In genomic region chr16:30379165-30379783, GRCh38 we compare ENCODE assay signal across 8 cellular contexts. TPM values are rescaled to one million over a fixed set of nuclear protein-coding genes. Genes with fewer than 3 reads are reported as not detected.
DNase-seq lines count a peak whose midpoint lies in the region; ATAC-seq and TF ChIP-seq lines count a peak whose summit lies in the region.

No MANE protein-coding gene starts in this region.

- H3F3A ChIP-seq in DOHH2 (ENCODE audit: control insufficient read depth, insufficient read depth) = peaks cover 20% of the 10 kb centered on the region

- H3K9me2 ChIP-seq in DOHH2 (replicated peaks; ENCODE audit: control insufficient read depth, low read length) = no peaks in the 10 kb centered on the region

- H3K4me3 ChIP-seq in DOHH2 (ENCODE audit: low read length) (peak overlapping the region; percentile 99), Peyer's patch (peak overlapping the region; percentile 51 to 73 (median 70)), esophagus squamous epithelium (peak overlapping the region; percentile 42 to 87 (median 62)), trophoblast cell (ENCODE audit: low read depth, low read length) (peak overlapping the region; percentile 78)

- H3K79me2 ChIP-seq in DOHH2 (ENCODE audit: control insufficient read depth, low read length) = peaks cover 43% of the 10 kb centered on the region
- peaks cover 12% of the 10 kb centered on the region for H3K79me2 ChIP-seq in trophoblast cell (ENCODE audit: control insufficient read depth, insufficient read depth, low read length, poor library complexity)

- H3K4me1 ChIP-seq in DOHH2 (ENCODE audit: control insufficient read depth, low read length) (peaks cover 69% of the 10 kb centered on the region), Peyer's patch (peaks cover 0 to 24% (median 22%) of the 10 kb centered on the region in 4 donors), esophagus squamous epithelium (peaks cover 13 to 51% (median 16%) of the 10 kb centered on the region in 3 donors), trophoblast cell (ENCODE audit: control insufficient read depth in 1 of 2, insufficient read depth in 2 of 2, low read length in 2 of 2) (peaks cover 24 to 29% of the 10 kb centered on the region in 2 experiments)

- H4K20me1 ChIP-seq in DOHH2 (ENCODE audit: control insufficient read depth, insufficient read depth, low read depth, low read length) = no peaks in the 10 kb centered on the region

- H3K36me3 ChIP-seq in DOHH2 (ENCODE audit: control insufficient read depth, low read length) (peaks cover 35% of the 10 kb centered on the region), Peyer's patch (no peaks in the 10 kb centered on the region), esophagus squamous epithelium (no peaks in the 10 kb centered on the region), trophoblast cell (ENCODE audit: control insufficient read depth in 1 of 2, insufficient read depth in 2 of 2, low read length in 2 of 2) (peaks cover 0 to 3% of the 10 kb centered on the region in 2 experiments)

- H2BK5ac ChIP-seq in trophoblast cell (ENCODE audit: low read depth, low read length, poor library complexity) = peak overlapping the region; percentile 1

- peak overlapping the region; percentile 18 for H2BK120ac ChIP-seq in trophoblast cell (ENCODE audit: insufficient read depth, low read length, poor library complexity)

- peak overlapping the region; percentile 56 for H4K91ac ChIP-seq in trophoblast cell (ENCODE audit: low read depth, low read length)

- peak overlapping the region; percentile 2 for H3K4ac ChIP-seq in trophoblast cell (ENCODE audit: low read depth, low read length)

- peak overlapping the region; percentile 9 for H2AFZ ChIP-seq in trophoblast cell (ENCODE audit: insufficient read depth, low read length, poor library complexity)

- H3K27me3 ChIP-seq in DOHH2 (ENCODE audit: control insufficient read depth, low read length) = no peaks in the 10 kb centered on the region
- H3K27me3 ChIP-seq in Peyer's patch = no peaks in the 10 kb centered on the region
- H3K27me3 ChIP-seq in esophagus squamous epithelium = no peaks in the 10 kb centered on the region
- H3K27me3 ChIP-seq in trophoblast cell (ENCODE audit: insufficient read depth, low read length) = no peaks in the 10 kb centered on the region

- peak overlapping the region; percentile 97 for H3K27ac ChIP-seq in DOHH2 (ENCODE audit: low read depth, low read length)
- peak overlapping the region; percentile 92 to 100 (median 98) for H3K27ac ChIP-seq in Peyer's patch
- H3K27ac ChIP-seq in esophagus squamous epithelium = peak overlapping the region; percentile 93 to 99 (median 99)
- peak overlapping the region; percentile 28 for H3K27ac ChIP-seq in trophoblast cell (ENCODE audit: low read depth, low read length)

- peak overlapping the region; percentile 8 for H4K8ac ChIP-seq in trophoblast cell (ENCODE audit: low read depth, low read length)

- peak overlapping the region; percentile 51 for H3K9ac ChIP-seq in trophoblast cell (ENCODE audit: low read length)

- intact Hi-C loops in esophagus squamous epithelium (cut with DNase I) = no loop called here

- H3K18ac ChIP-seq in trophoblast cell (ENCODE audit: low read length) = peak overlapping the region; percentile 34

- no peaks in the 10 kb centered on the region for H3K9me3 ChIP-seq in DOHH2 (ENCODE audit: control insufficient read depth, insufficient read depth, low read length)
- no peaks in the 10 kb centered on the region for H3K9me3 ChIP-seq in Peyer's patch
- H3K9me3 ChIP-seq in esophagus squamous epithelium = no peaks in the 10 kb centered on the region
- no peaks in the 10 kb centered on the region for H3K9me3 ChIP-seq in trophoblast cell (ENCODE audit: insufficient read depth, low read depth, low read length)

- peak overlapping the region; percentile 71 for H3K14ac ChIP-seq in trophoblast cell (ENCODE audit: low read length)

- TF ChIP-seq CTCF in DOHH2 (IDR thresholded peaks at IDR 0.05; ENCODE audit: low read depth, low read length, poor library complexity, severe bottlenecking) = no peak
- peak in 3 of 6 experiments; percentile 4 to 9 (median 7) for TF ChIP-seq CTCF in Peyer's patch (IDR thresholded peaks at IDR 0.05)
- TF ChIP-seq CTCF in esophagus squamous epithelium (IDR thresholded peaks at IDR 0.05) = peak in 1 of 6 experiments; percentile 15

- no peak overlapping the region for H2BK12ac ChIP-seq in trophoblast cell (ENCODE audit: low read length)

- TF ChIP-seq POLR2A in Peyer's patch (IDR thresholded peaks at IDR 0.05) (no peak), esophagus squamous epithelium (IDR thresholded peaks at IDR 0.05) (no peak)

- H3K79me1 ChIP-seq in trophoblast cell (ENCODE audit: low read length) = peaks cover 18% of the 10 kb centered on the region

- no peak for ATAC-seq in GM18519 (IDR thresholded peaks at IDR 0.05; ENCODE audit: low FRiP score, unreplicated experiment)
- ATAC-seq in HG02973 (IDR thresholded peaks at IDR 0.05; ENCODE audit: unreplicated experiment) = no peak

- 62 to 63% methylated on average over 12 to 14 of the region's 26 CpGs for WGBS in esophagus squamous epithelium, 2 donors
- WGBS in trophoblast cell (ENCODE audit: extremely low coverage, insufficient coverage, insufficient read length) = no CpG with 5 or more reads among the region's 26 CpGs

- DNase-seq in Peyer's patch = no peak
- no peak for DNase-seq in esophagus squamous epithelium (lab: John Stamatoyannopoulos, UW)
- no peak for DNase-seq in trophoblast cell
- DNase-seq in stimulated activated CD4-positive, alpha-beta T cell treated with anti-CD3 and anti-CD28 coated beads, Interleukin-4, amount 100 ng/mL, for 24 hours = no peak
- no peak for DNase-seq in kidney tubule cell (ENCODE audit: low spot score)

- H2AK5ac ChIP-seq in trophoblast cell (ENCODE audit: low read length) = no peak overlapping the region

- peak overlapping the region; percentile 99 for H3K4me2 ChIP-seq in DOHH2 (ENCODE audit: low read length)
- peak overlapping the region; percentile 90 for H3K4me2 ChIP-seq in trophoblast cell (ENCODE audit: low read length)

- H3K23ac ChIP-seq in trophoblast cell (ENCODE audit: low read length) = no peak overlapping the region

- peak overlapping the region; percentile 4 for H4K12ac ChIP-seq in trophoblast cell (ENCODE audit: low read depth, low read length)

RNA-seq across cellular contexts. Expression of gene SEPTIN1, which starts 3.1 kb away (rescaled TPM):
- total RNA-seq in Peyer's patch = 10 to 100 TPM in 2 of 4 donors, 1 to 10 TPM in 2; 7.2 to 65.2 (median 9.8) TPM
- total RNA-seq in esophagus squamous epithelium = 1 to 10 TPM; 1.2 to 7.1 (median 2.7) TPM
- polyA plus RNA-seq in trophoblast cell (2013) = 1.3 and 1.5 TPM in 2 replicates

RNA-seq across cellular contexts. Expression of gene MYL11, which starts 4.7 kb away (rescaled TPM):
- total RNA-seq in Peyer's patch = not detected
- total RNA-seq in esophagus squamous epithelium = not detected
- 4.0 and 5.0 TPM in 2 replicates for polyA plus RNA-seq in trophoblast cell (2013)

RNA-seq across cellular contexts. Expression of gene TBC1D10B, which starts 9.0 kb away (rescaled TPM):
- total RNA-seq in Peyer's patch = 10 to 100 TPM; 37.1 to 58.2 (median 48.9) TPM
- 10 to 100 TPM; 21.9 to 33.9 (median 26.1) TPM for total RNA-seq in esophagus squamous epithelium
- 29.4 and 29.9 TPM in 2 replicates for polyA plus RNA-seq in trophoblast cell (2013)

RNA-seq across cellular contexts. Expression of gene ZNF48, which starts 15.9 kb away (rescaled TPM):
- total RNA-seq in Peyer's patch = 1 to 10 TPM; 4.2 to 9.7 (median 7.1) TPM
- total RNA-seq in esophagus squamous epithelium = 1 to 10 TPM; 2.8 to 5.9 (median 4.5) TPM
- polyA plus RNA-seq in trophoblast cell (2013) = 11.6 and 12.1 TPM in 2 replicates

RNA-seq across cellular contexts. Expression of gene CD2BP2, which starts 24.2 kb away (rescaled TPM):
- total RNA-seq in Peyer's patch = 10 to 100 TPM; 32.2 to 39.9 (median 35.3) TPM
- total RNA-seq in esophagus squamous epithelium = 10 to 100 TPM; 21.9 to 38.0 (median 28.5) TPM
- polyA plus RNA-seq in trophoblast cell (2013) = 35.5 and 38.3 TPM in 2 replicates

Comparison
In these comparisons a context has a peak if more than half of its experiments do, and no peak if none do; other contexts are left out.
1. H3K27ac ChIP-seq: peak in every context shown above with its lines; median percentile 99 in esophagus squamous epithelium; 98 in Peyer's patch; 97 in DOHH2; 28 in trophoblast cell.